24 cellular contexts compared by ENCODE assay signal in the genomic region with DNA sequence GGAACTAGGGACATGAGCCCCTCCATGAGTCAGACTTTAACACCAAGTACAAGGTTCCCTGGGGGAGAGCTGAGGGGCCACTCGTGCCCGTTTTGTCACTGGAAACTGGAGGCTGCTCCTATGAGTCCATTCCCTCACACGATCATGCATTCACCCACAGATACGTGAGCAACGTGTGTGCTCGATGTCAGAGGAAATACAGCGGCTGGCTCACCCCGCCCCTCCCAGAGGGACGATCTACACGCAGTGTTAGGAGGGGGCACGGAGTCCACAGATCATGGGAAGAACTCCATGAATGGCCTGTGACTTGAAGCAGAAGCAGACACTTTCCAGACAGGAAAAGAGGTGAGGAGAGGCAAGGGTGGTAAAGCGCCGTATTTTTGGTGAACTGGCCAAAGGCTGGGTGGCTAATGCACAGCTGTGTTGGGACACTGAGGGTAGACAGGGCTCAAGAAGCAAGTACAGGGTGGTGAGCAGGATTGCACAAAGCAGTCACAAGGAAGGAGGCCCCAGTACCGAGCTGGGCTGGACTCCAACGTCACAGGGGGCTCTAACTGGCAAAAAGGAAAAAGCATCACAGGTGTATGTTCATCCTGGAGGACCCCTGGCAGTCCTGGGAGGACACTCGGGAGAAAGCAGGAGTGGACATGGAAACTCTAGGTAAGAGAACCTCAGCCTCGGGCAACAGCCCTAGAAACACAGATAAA. TPM values are rescaled to one million over a fixed set of nuclear protein-coding genes. Genes with fewer than 3 reads are reported as not detected.
A peak's percentile ranks its signal among the peaks of the same experiment; 100 is the strongest.
DNase-seq lines count a peak whose midpoint lies in the region; TF ChIP-seq lines count a peak whose summit lies in the region.
"Had no signal": no experiment of that assay in that cellular context is flagged by ENCODE, and none has a peak within 500 bp of the region (broad histone marks: within the 10 kb centered on the region; RNA-seq: fewer than 3 reads in every experiment).

No MANE protein-coding gene starts in this region.

- H3K79me2 ChIP-seq in PC-9 (ENCODE audit: low read depth), result peaks cover 98% of the 10 kb centered on the region

- POLR2A ChIA-PET in AG04450 (lab: Yijun Ruan, JAX) (interaction anchor here (0.5 to 1.1 kb wide), 2 partner anchors 27 to 244 kb away, joined by 3 to 5 read pairs; no protein-coding TSS in a partner anchor), PC-9 (lab: Charles Lee; ENCODE audit: unreplicated experiment) (no interaction called here)

- intact Hi-C loops in PC-9 (cut with micrococcal nuclease; ENCODE audit: unreplicated experiment), result no loop called here
- intact Hi-C loops in ovary (cut with DNase I), result no loop called here

- peaks cover 4% of the 10 kb centered on the region for H3K36me3 Mint-ChIP-seq in osteocyte (ENCODE audit: unreplicated experiment)
- H3K36me3 Mint-ChIP-seq: activated naive CD4-positive, alpha-beta T cell treated with anti-CD3 and anti-CD28 coated beads, Interleukin-2, amount 10 ng/mL, durations not matched to agents 7 days and 5 days had no signal

- no peak overlapping the region for H3K4me3 Mint-ChIP-seq in osteocyte (ENCODE audit: unreplicated experiment)
- H3K4me3 Mint-ChIP-seq: activated naive CD4-positive, alpha-beta T cell treated with anti-CD3 and anti-CD28 coated beads, Interleukin-2, amount 10 ng/mL, durations not matched to agents 7 days and 5 days; neural crest cell had no signal

- DNase-seq in AG04450 (ENCODE audit: low read depth, low spot score), result no peak
- no peak for DNase-seq in PC-9
- no peak for DNase-seq in epithelial cell of proximal tubule (ENCODE audit: low read depth)
- no peak for DNase-seq in osteocyte (ENCODE audit: extremely low spot score, unreplicated experiment)
- DNase-seq in SIG-M5 treated with dmso at 0.1 percent for 504 hours (lab: John Stamatoyannopoulos, UW; ENCODE audit: unreplicated experiment), result no peak
- DNase-seq in activated CD4-positive, CD25-positive, alpha-beta regulatory T cell treated with anti-CD3 and anti-CD28 coated beads, Interleukin-2, amount 50 U/mL, for 72 hours, result no peak
- DNase-seq in DMS53 treated with DMSO at 0.1 percent for 48 hours (lab: John Stamatoyannopoulos, UW; ENCODE audit: unreplicated experiment), result no peak
- no peak for DNase-seq in ovary
- DNase-seq: activated CD8-positive, alpha-beta memory T cell treated with anti-CD3 and anti-CD28 coated beads for 24 hours; activated naive CD4-positive, alpha-beta T cell treated with anti-CD3 and anti-CD28 coated beads, Interleukin-2, amount 10 ng/mL, durations not matched to agents 7 days and 5 days; activated T-cell treated with anti-CD3 and anti-CD28 coated beads, Interleukin-2, amount 50 U/mL, for 48 hours; C1 segment of cervical spinal cord; central memory CD4-positive, alpha-beta T cell; DMS 273 treated with DMSO at 0.1 percent for 48 hours; left colon; MG63; NCI-H1436 treated with DMSO at 0.1 percent for 48 hours; NCI-H526 treated with DMSO at 0.1 percent for 48 hours; SJCRH30 had no signal

- H3K4me1 ChIP-seq in PC-9 (replicated peaks; ENCODE audit: insufficient read depth), result peaks cover 43% of the 10 kb centered on the region
- peaks cover 22% of the 10 kb centered on the region for H3K4me1 ChIP-seq in ovary (ENCODE audit: insufficient read depth)

- CTCF ChIA-PET in AG04450 (lab: Charles Lee) (no interaction called here), PC-9 (lab: Charles Lee) (interaction anchor here (1.0 kb wide), 1 partner anchor 39 kb away, joined by 3 read pairs; no protein-coding TSS in a partner anchor)

- TF ChIP-seq CTCF in AG04450 (IDR thresholded peaks at IDR 0.05; ENCODE audit: low read depth, low read length) (no peak), PC-9 (conservative IDR thresholded peaks at IDR 0.05) (no peak), epithelial cell of proximal tubule (conservative IDR thresholded peaks at IDR 0.05; ENCODE audit: low read depth, low read length) (no peak), osteocyte (IDR thresholded peaks at IDR 0.05) (no peak), ovary (IDR thresholded peaks at IDR 0.05) (no peak)

- TF ChIP-seq EP300 in ovary (IDR thresholded peaks at IDR 0.05), result no peak

- H3K4me3 ChIP-seq in AG04450 (ENCODE audit: low read depth, low read length), result no peak overlapping the region
- H3K4me3 ChIP-seq in PC-9, result no peak overlapping the region
- H3K4me3 ChIP-seq in epithelial cell of proximal tubule (ENCODE audit: low read depth, low read length), result peak overlapping the region; percentile 39
- H3K4me3 ChIP-seq in ovary, result no peak overlapping the region
- H3K4me3 ChIP-seq: esophagus muscularis mucosa, MG63, mucosa of descending colon, SJCRH30, upper lobe of right lung had no signal

- H3K9me2 ChIP-seq in PC-9 (ENCODE audit: insufficient read depth), result no peaks in the 10 kb centered on the region

- H3K4me1 Mint-ChIP-seq in osteocyte (ENCODE audit: unreplicated experiment), result peaks cover 58% of the 10 kb centered on the region
- H3K4me1 Mint-ChIP-seq: activated naive CD4-positive, alpha-beta T cell treated with anti-CD3 and anti-CD28 coated beads, Interleukin-2, amount 10 ng/mL, durations not matched to agents 7 days and 5 days had no signal

- H3K27me3 ChIP-seq in AG04450 (ENCODE audit: control insufficient read depth, insufficient read depth, low read length), result no peaks in the 10 kb centered on the region
- no peaks in the 10 kb centered on the region for H3K27me3 ChIP-seq in PC-9 (ENCODE audit: insufficient read depth, low read depth)
- no peaks in the 10 kb centered on the region for H3K27me3 ChIP-seq in ovary
- H3K27me3 ChIP-seq: MG63, SJCRH30, upper lobe of right lung had no signal

- peaks cover 48% of the 10 kb centered on the region; the same call in 1 of the 2 replicates for H3F3A ChIP-seq in PC-9 (ENCODE audit: insufficient read depth, low read depth)

- WGBS in ovary, 3 donors, result 85 to 91% (median 89%) methylated on average over 17 of the region's 17 CpGs

- H3K9me3 Mint-ChIP-seq in osteocyte (ENCODE audit: unreplicated experiment), result no peaks in the 10 kb centered on the region
- H3K9me3 Mint-ChIP-seq: activated naive CD4-positive, alpha-beta T cell treated with anti-CD3 and anti-CD28 coated beads, Interleukin-2, amount 10 ng/mL, durations not matched to agents 7 days and 5 days; IgD-negative memory B cell; neural crest cell had no signal

- H2AFZ ChIP-seq in PC-9, result no peak overlapping the region

- H3K4me2 ChIP-seq in PC-9, result no peak overlapping the region

- no peaks in the 10 kb centered on the region for H3K9me3 ChIP-seq in AG04450 (ENCODE audit: control insufficient read depth, insufficient read depth, low read length)
- no peaks in the 10 kb centered on the region for H3K9me3 ChIP-seq in PC-9 (ENCODE audit: insufficient read depth, low read depth)
- no peaks in the 10 kb centered on the region for H3K9me3 ChIP-seq in ovary
- H3K9me3 ChIP-seq: esophagus muscularis mucosa, MG63, mucosa of descending colon, SJCRH30, upper lobe of right lung had no signal

- H3K36me3 ChIP-seq in PC-9 (ENCODE audit: low read depth) (peaks cover 35% of the 10 kb centered on the region), ovary (no peaks in the 10 kb centered on the region)
- H3K36me3 ChIP-seq: esophagus muscularis mucosa, MG63, SJCRH30, upper lobe of right lung had no signal

- H3K27me3 Mint-ChIP-seq in osteocyte (ENCODE audit: unreplicated experiment), result no peaks in the 10 kb centered on the region

- peaks cover 76% of the 10 kb centered on the region for H4K20me1 ChIP-seq in PC-9 (ENCODE audit: insufficient read depth)

- peak overlapping the region; percentile 32 for H3K27ac Mint-ChIP-seq in osteocyte (ENCODE audit: unreplicated experiment)
- H3K27ac Mint-ChIP-seq: activated naive CD4-positive, alpha-beta T cell treated with anti-CD3 and anti-CD28 coated beads, Interleukin-2, amount 10 ng/mL, durations not matched to agents 7 days and 5 days had no signal

- H3K27ac ChIP-seq in AG04450 (ENCODE audit: low read depth, low read length) (peak overlapping the region; percentile 53), PC-9 (peak overlapping the region; percentile 29; the same call in 1 of the 2 replicates), ovary (no peak overlapping the region)
- H3K27ac ChIP-seq: esophagus muscularis mucosa, SJCRH30, upper lobe of right lung had no signal

- no TSS peak for BruUV-seq in PC-9 (replicated peaks; lab: Mats Ljungman, UMichigan)

- no peak for TF ChIP-seq POLR2A in ovary (IDR thresholded peaks at IDR 0.05)

RNA-seq across cellular contexts. Expression of a gene that starts 41.4 kb away (rescaled TPM):
- polyA plus RNA-seq in AG04450 (2011; rRNA removed) (121 and 131 TPM in 2 replicates), ovary (10 to 100 TPM; 36.6 to 91.3 TPM)
- polyA minus RNA-seq in AG04450 (2011; rRNA and poly(A)+ RNA removed), result 326 and 376 TPM in 2 replicates
- total RNA-seq in PC-9 (2021) (111 and 143 TPM in 2 replicates), epithelial cell of proximal tubule (36.9 and 40.8 TPM in 2 replicates), osteocyte (93.8 and 103 TPM in 2 replicates), ovary (100 to 1,000 TPM in 3 of 7 donors, 10 to 100 TPM in 4; 46.1 to 137 (median 96.3) TPM)

Comparison
In these comparisons a context has a peak if more than half of its experiments do, and no peak if none do; other contexts are left out.
1. H3K27ac ChIP-seq: peak in AG04450 (single experiment) and PC-9 (single experiment); none in ovary (0 of 2).